19 cellular contexts compared by ENCODE assay signal in the genomic region with DNA sequence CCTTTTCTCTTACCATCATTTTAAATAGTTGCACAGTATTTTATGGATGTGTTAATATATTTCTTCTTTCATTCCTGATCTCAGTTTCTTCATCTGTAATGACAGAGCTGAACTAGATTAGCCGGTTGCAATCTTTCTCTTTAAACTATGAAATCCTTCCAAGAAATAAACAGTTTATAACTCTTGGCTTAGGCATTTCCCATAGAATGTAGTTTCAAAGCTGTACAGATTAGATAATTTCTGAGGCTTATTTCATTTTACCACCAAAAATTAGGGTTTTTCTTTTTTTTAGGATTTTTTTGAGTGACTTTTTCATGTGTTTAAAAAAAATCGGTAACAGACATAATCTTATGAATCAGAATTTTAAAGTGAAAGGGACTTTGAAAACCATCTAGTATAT.
DNase-seq lines count a peak whose midpoint lies in the region; ATAC-seq and TF ChIP-seq lines count a peak whose summit lies in the region.
"Had no signal": no experiment of that assay in that cellular context is flagged by ENCODE, and none has a peak within 500 bp of the region (broad histone marks: within the 10 kb centered on the region; RNA-seq: fewer than 3 reads in every experiment).

No MANE protein-coding gene starts in this region.

- H3K4me1 ChIP-seq in Caco-2 (peaks cover 48% of the 10 kb centered on the region), adipocyte (ENCODE audit: control insufficient read depth, insufficient read depth, low read length) (peaks cover 30% of the 10 kb centered on the region), left lung (peaks cover 14 to 41% of the 10 kb centered on the region in 2 donors)

- H3K36me3 Mint-ChIP-seq in Caco-2 (ENCODE audit: insufficient read depth, unreplicated experiment): peaks cover 12% of the 10 kb centered on the region

- intact Hi-C loops in Caco-2 (cut with micrococcal nuclease; ENCODE audit: unreplicated experiment) (no loop called here), left lung (cut with DNase I) (no loop called here)

- H3K9me3 Mint-ChIP-seq in Caco-2 (ENCODE audit: unreplicated experiment): peaks cover 22% of the 10 kb centered on the region
- H3K9me3 Mint-ChIP-seq: activated T-cell treated with anti-CD3 and anti-CD28 coated beads, Interleukin-2, amount 50 U/mL, for 24 hours had no signal

- H3K4me3 ChIP-seq in Caco-2 (ENCODE audit: low read depth, low read length) (no peak overlapping the region), adipocyte (ENCODE audit: low read length) (peak overlapping the region; percentile 76), left lung (no peak overlapping the region), skin epidermis (no peak overlapping the region)

- in situ Hi-C loops in G401 (cut with HindIII; ENCODE audit: low sequenced_read_pairs): no loop called here

- no peaks in the 10 kb centered on the region for H3K27me3 ChIP-seq in Caco-2 (replicated peaks; ENCODE audit: control insufficient read depth, insufficient read depth, low read length)
- no peaks in the 10 kb centered on the region for H3K27me3 ChIP-seq in adipocyte (replicated peaks; ENCODE audit: control insufficient read depth, insufficient read depth, low read length)
- H3K27me3 ChIP-seq in left lung: no peaks in the 10 kb centered on the region
- H3K27me3 ChIP-seq: brain microvascular endothelial cell, heart left ventricle had no signal

- peak overlapping the region; percentile 87 for H3K9ac ChIP-seq in adipocyte (ENCODE audit: low read length)

- H3K27ac ChIP-seq in left lung: peak overlapping the region; percentile 65 to 73
- H3K27ac ChIP-seq in skin epidermis: peak overlapping the region in 17 of 21 experiments; percentile 20 to 83 (median 55)
- H3K27ac ChIP-seq: brain microvascular endothelial cell, WERI-Rb-1 had no signal

- ATAC-seq in left lung: no peak
- ATAC-seq: stimulated activated naive B cell treated with anti-CD40 and anti-IgM and Interleukin-4, amounts not matched to agents 10 μg/mL and 1 μg/mL and 100 μg/mL, for 72 hours had no signal

- H3K4me1 Mint-ChIP-seq in Caco-2 (ENCODE audit: low read depth, unreplicated experiment): peaks cover 48% of the 10 kb centered on the region
- H3K4me1 Mint-ChIP-seq: activated CD4-positive, alpha-beta memory T cell treated with anti-CD3 and anti-CD28 coated beads, Interleukin-2, amount 10 ng/mL, durations not matched to agents 7 days and 5 days had no signal

- DNase-seq in Caco-2 (no peak), adipocyte (ENCODE audit: low read depth) (peak; percentile 17), left lung (no peak), SK-N-DZ (ENCODE audit: low spot score) (no peak), foreskin melanocyte (no peak), G401 (ENCODE audit: low spot score) (no peak)
- DNase-seq in activated naive CD4-positive, alpha-beta T cell treated with Interleukin-2 at 50 U/mL for 16 hours: no peak
- DNase-seq: activated CD4-positive, alpha-beta memory T cell treated with anti-CD3 and anti-CD28 coated beads, Interleukin-2, amount 10 ng/mL, durations not matched to agents 7 days and 5 days; activated T-cell treated with anti-CD3 and anti-CD28 coated beads, Interleukin-2, amount 50 U/mL, for 24 hours; brain microvascular endothelial cell; heart left ventricle; NCI-H187 treated with DMSO at 0.1 percent for 48 hours; nephron progenitor cell; stimulated activated naive B cell treated with anti-CD40 and anti-IgM and Interleukin-4, amounts not matched to agents 10 μg/mL and 1 μg/mL and 100 μg/mL, for 72 hours; T-helper 1 cell; WERI-Rb-1 had no signal

- TF ChIP-seq CTCF in Caco-2 (IDR thresholded peaks at IDR 0.05; ENCODE audit: insufficient read depth in 1 of 2, low read depth in 1 of 2, low read length in 1 of 2, severe bottlenecking in 1 of 2, unreplicated experiment in 1 of 2) (no peak), left lung (IDR thresholded peaks at IDR 0.05) (no peak)

- H3K27ac Mint-ChIP-seq in Caco-2 (ENCODE audit: unreplicated experiment): peak overlapping the region; percentile 78
- H3K27ac Mint-ChIP-seq: activated CD4-positive, alpha-beta memory T cell treated with anti-CD3 and anti-CD28 coated beads, Interleukin-2, amount 10 ng/mL, durations not matched to agents 7 days and 5 days; activated naive CD8-positive, alpha-beta T cell; activated T-cell treated with anti-CD3 and anti-CD28 coated beads, Interleukin-2, amount 50 U/mL, for 24 hours; dendritic cell treated with granulocyte-macrophage colony-stimulating factor and Interleukin-4, amounts not matched to agents 40 ng/mL and 50 ng/mL, for 4 days; nephron progenitor cell; stimulated activated naive B cell treated with anti-CD40 and anti-IgM and Interleukin-4, amounts not matched to agents 10 μg/mL and 1 μg/mL and 100 μg/mL, for 72 hours had no signal

- CTCF ChIA-PET in Caco-2 (lab: Charles Lee): no interaction called here

- H3K9me3 ChIP-seq in Caco-2 (no peaks in the 10 kb centered on the region), adipocyte (ENCODE audit: control insufficient read depth, low read length) (no peaks in the 10 kb centered on the region), left lung (no peaks in the 10 kb centered on the region)
- H3K9me3 ChIP-seq: heart left ventricle had no signal

- H3K36me3 ChIP-seq in Caco-2 (ENCODE audit: control insufficient read depth, insufficient read depth, low read length): no peaks in the 10 kb centered on the region
- no peaks in the 10 kb centered on the region for H3K36me3 ChIP-seq in adipocyte (ENCODE audit: control insufficient read depth, insufficient read depth, low read length, severe bottlenecking)
- H3K36me3 ChIP-seq in left lung: no peaks in the 10 kb centered on the region
- H3K36me3 ChIP-seq: brain microvascular endothelial cell, heart left ventricle, WERI-Rb-1 had no signal

- H3K27me3 Mint-ChIP-seq in Caco-2 (ENCODE audit: insufficient read depth, unreplicated experiment): no peaks in the 10 kb centered on the region
- H3K27me3 Mint-ChIP-seq: activated CD4-positive, alpha-beta memory T cell treated with anti-CD3 and anti-CD28 coated beads, Interleukin-2, amount 10 ng/mL, durations not matched to agents 7 days and 5 days; activated naive CD8-positive, alpha-beta T cell; activated T-cell treated with anti-CD3 and anti-CD28 coated beads, Interleukin-2, amount 50 U/mL, for 24 hours; dendritic cell treated with granulocyte-macrophage colony-stimulating factor and Interleukin-4, amounts not matched to agents 40 ng/mL and 50 ng/mL, for 4 days; stimulated activated naive B cell treated with anti-CD40 and anti-IgM and Interleukin-4, amounts not matched to agents 10 μg/mL and 1 μg/mL and 100 μg/mL, for 72 hours had no signal

- no TSS peak for BruUV-seq in Caco-2 (replicated peaks; lab: Mats Ljungman, UMichigan)

- no peak overlapping the region for H3K4me3 Mint-ChIP-seq in Caco-2 (ENCODE audit: unreplicated experiment)
- H3K4me3 Mint-ChIP-seq: activated CD4-positive, alpha-beta memory T cell treated with anti-CD3 and anti-CD28 coated beads, Interleukin-2, amount 10 ng/mL, durations not matched to agents 7 days and 5 days; activated naive CD8-positive, alpha-beta T cell; activated T-cell treated with anti-CD3 and anti-CD28 coated beads, Interleukin-2, amount 50 U/mL, for 24 hours; dendritic cell treated with granulocyte-macrophage colony-stimulating factor and Interleukin-4, amounts not matched to agents 40 ng/mL and 50 ng/mL, for 4 days; nephron progenitor cell; stimulated activated naive B cell treated with anti-CD40 and anti-IgM and Interleukin-4, amounts not matched to agents 10 μg/mL and 1 μg/mL and 100 μg/mL, for 72 hours had no signal

- POLR2A ChIA-PET in Caco-2 (lab: Charles Lee): no interaction called here
